ENCODE assay signal across 29 cellular contexts in genomic region chr20:39132093-39132492, GRCh38.
"Had no signal": no experiment of that assay in that cellular context is flagged by ENCODE, and none has a peak within 500 bp of the region (broad histone marks: within the 10 kb centered on the region; RNA-seq: fewer than 3 reads in every experiment).

No MANE protein-coding gene starts in this region.

- H3K36me3 ChIP-seq: colonic mucosa, esophagus muscularis mucosa, esophagus squamous epithelium, gastrocnemius medialis, gastroesophageal sphincter, heart left ventricle, heart right ventricle had no signal

- ATAC-seq: effector memory CD8-positive, alpha-beta T cell; esophagus mucosa; foreskin keratinocyte; gastrocnemius medialis; gastroesophageal sphincter; heart left ventricle; heart right ventricle had no signal

- H3K27ac ChIP-seq: colonic mucosa, coronary artery, dorsolateral prefrontal cortex, epithelial cell of prostate, esophagus muscularis mucosa, esophagus squamous epithelium, foreskin keratinocyte, gastrocnemius medialis, gastroesophageal sphincter, heart left ventricle, heart right ventricle had no signal

- H3K4me1 ChIP-seq: colonic mucosa, esophagus muscularis mucosa, esophagus squamous epithelium, foreskin keratinocyte, gastrocnemius medialis, gastroesophageal sphincter, heart left ventricle, heart right ventricle had no signal

- H3K4me3 Mint-ChIP-seq: dendritic cell treated with granulocyte-macrophage colony-stimulating factor and Interleukin-4, amounts not matched to agents 40 ng/mL and 50 ng/mL, for 4 days; effector memory CD8-positive, alpha-beta T cell; endodermal cell had no signal

- DNase-seq: colonic mucosa; cortex of kidney; dermis blood vessel endothelial cell; dorsolateral prefrontal cortex; effector CD4-positive, alpha-beta T cell; effector CD8-positive, alpha-beta T cell; effector memory CD4-positive, alpha-beta T cell; effector memory CD8-positive, alpha-beta T cell; endodermal cell; erythroblast; esophagus squamous epithelium; foreskin fibroblast; foreskin keratinocyte; foreskin melanocyte; gastrocnemius medialis; glutamatergic neuron; head of caudate nucleus; heart left ventricle; heart right ventricle had no signal

- H3K4me3 ChIP-seq: colonic mucosa, coronary artery, dorsolateral prefrontal cortex, esophagus muscularis mucosa, esophagus squamous epithelium, gastrocnemius medialis, gastroesophageal sphincter, heart left ventricle, heart right ventricle had no signal

- H3K27me3 ChIP-seq: colonic mucosa, foreskin keratinocyte, gastrocnemius medialis had no signal

- H3K9me3 ChIP-seq: colonic mucosa, esophagus muscularis mucosa, esophagus squamous epithelium, gastrocnemius medialis, gastroesophageal sphincter, heart left ventricle, heart right ventricle had no signal

- H3K9me3 Mint-ChIP-seq: dendritic cell treated with granulocyte-macrophage colony-stimulating factor and Interleukin-4, amounts not matched to agents 40 ng/mL and 50 ng/mL, for 4 days; effector memory CD8-positive, alpha-beta T cell; endodermal cell had no signal

- H3K27me3 Mint-ChIP-seq: dendritic cell treated with granulocyte-macrophage colony-stimulating factor and Interleukin-4, amounts not matched to agents 40 ng/mL and 50 ng/mL, for 4 days had no signal

- H3K27ac Mint-ChIP-seq: dendritic cell treated with granulocyte-macrophage colony-stimulating factor and Interleukin-4, amounts not matched to agents 40 ng/mL and 50 ng/mL, for 4 days; effector memory CD8-positive, alpha-beta T cell; endodermal cell had no signal

- FAIRE-seq: colon, endometrium, endothelial cell of umbilical vein, frontal cortex had no signal
